In the genomic region with DNA sequence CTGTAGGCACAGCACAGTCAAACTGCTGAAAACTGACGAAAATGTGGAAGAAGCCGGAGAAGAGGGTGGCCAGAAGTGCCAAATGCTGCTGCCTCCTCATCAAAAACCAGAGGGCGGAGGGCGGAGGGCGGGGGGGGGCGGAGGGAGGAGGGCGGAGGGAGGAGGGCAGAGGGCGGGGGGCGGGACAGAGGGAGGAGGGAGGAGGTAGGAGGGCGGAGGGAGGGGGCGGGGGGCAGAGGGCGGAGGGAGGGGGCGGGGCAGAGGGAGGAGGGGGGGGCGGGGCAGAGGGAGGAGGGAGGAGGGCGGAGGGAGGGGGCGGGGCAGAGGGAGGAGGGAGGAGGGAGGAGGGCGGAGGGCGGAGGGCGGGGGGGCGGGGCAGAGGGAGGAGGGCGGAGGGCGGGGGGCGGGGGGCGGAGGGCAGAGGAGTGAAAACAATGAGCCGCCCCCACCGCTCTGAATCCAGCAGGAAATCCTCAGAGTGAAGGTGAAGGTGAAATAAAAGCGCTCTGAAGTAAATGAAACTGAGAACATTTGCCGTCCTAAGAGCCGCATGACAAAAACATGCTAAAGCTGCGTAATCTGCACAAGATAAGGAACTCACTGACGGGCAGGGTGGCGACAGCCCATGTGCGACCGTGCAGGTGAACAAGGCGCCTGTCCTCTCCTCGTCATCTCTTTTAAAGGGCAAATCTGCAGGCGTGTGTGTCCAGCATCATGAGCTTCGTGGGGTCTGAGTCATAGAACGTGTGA, we compare ENCODE assay signal across 1 cellular context.
TF ChIP-seq lines count a peak whose summit lies in the region.

No MANE protein-coding gene starts in this region.

TF ChIP-seq in WTC11, 78 proteins besides CTCF, POLR2A, EP300 and RAD21 (continued from another document):
- no peak for TF ChIP-seq FOXP4 (CRISPR knock-in tag; IDR thresholded peaks at IDR 0.05)
- TF ChIP-seq, protein P1, sequence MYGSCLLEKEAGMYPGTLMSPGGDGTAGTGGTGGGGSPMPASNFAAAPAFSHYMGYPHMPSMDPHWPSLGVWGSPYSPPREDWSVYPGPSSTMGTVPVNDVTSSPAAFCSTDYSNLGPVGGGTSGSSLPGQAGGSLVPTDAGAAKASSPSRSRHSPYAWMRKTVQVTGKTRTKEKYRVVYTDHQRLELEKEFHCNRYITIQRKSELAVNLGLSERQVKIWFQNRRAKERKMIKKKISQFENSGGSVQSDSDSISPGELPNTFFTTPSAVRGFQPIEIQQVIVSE (CRISPR knock-in tag; IDR thresholded peaks at IDR 0.05; ENCODE audit: borderline replicate concordance), result no peak
- TF ChIP-seq EMX1 (CRISPR knock-in tag; IDR thresholded peaks at IDR 0.05), result no peak
- TF ChIP-seq ZNF281 (CRISPR knock-in tag; IDR thresholded peaks at IDR 0.05), result no peak
TF ChIP-seq in WTC11: peak in this region for 0.
